In genomic region chr1:50750021-50750619, GRCh38 we compare ENCODE assay signal across 8 cellular contexts.
A peak's percentile ranks its signal among the peaks of the same experiment; 100 is the strongest.
DNase-seq lines count a peak whose midpoint lies in the region; ATAC-seq and TF ChIP-seq lines count a peak whose summit lies in the region.

No MANE protein-coding gene starts in this region.

- ATAC-seq in left ventricle myocardium superior = no peak
- no peak for ATAC-seq in upper lobe of right lung
- no peak for ATAC-seq in stimulated activated effector memory CD8-positive, alpha-beta T cell treated with anti-CD3 and anti-CD28 coated beads, Interleukin-12 subunit alpha, Interleukin-12 subunit beta, amount 100 ng/mL, for 72 hours
- no peak for ATAC-seq in activated CD4-positive, alpha-beta T cell treated with anti-CD3 and anti-CD28 coated beads for 36 hours

- H3K36me3 Mint-ChIP-seq in stimulated activated effector memory CD8-positive, alpha-beta T cell treated with anti-CD3 and anti-CD28 coated beads, Interleukin-12 subunit alpha, Interleukin-12 subunit beta, amount 100 ng/mL, for 72 hours = peaks cover 9% of the 10 kb centered on the region
- peaks cover 25% of the 10 kb centered on the region for H3K36me3 Mint-ChIP-seq in activated CD4-positive, alpha-beta T cell treated with anti-CD3 and anti-CD28 coated beads for 36 hours (ENCODE audit: low read depth)

- peak; percentile 50 for TF ChIP-seq CTCF in left ventricle myocardium inferior (IDR thresholded peaks at IDR 0.05; ENCODE audit: borderline replicate concordance)
- TF ChIP-seq CTCF in Peyer's patch (IDR thresholded peaks at IDR 0.05) = peak in 4 of 6 experiments; percentile 13 to 34 (median 29)
- peak; percentile 63 for TF ChIP-seq CTCF in fibroblast of the aortic adventitia (IDR thresholded peaks at IDR 0.05; ENCODE audit: insufficient read depth, low read length)
- TF ChIP-seq CTCF in upper lobe of right lung (IDR thresholded peaks at IDR 0.05) = peak; percentile 43

- H3K9me3 ChIP-seq in left ventricle myocardium inferior (replicated peaks) = no peaks in the 10 kb centered on the region
- H3K9me3 ChIP-seq in Peyer's patch = no peaks in the 10 kb centered on the region
- no peaks in the 10 kb centered on the region for H3K9me3 ChIP-seq in upper lobe of right lung

- no peaks in the 10 kb centered on the region for H3K27me3 ChIP-seq in left ventricle myocardium inferior (ENCODE audit: low read depth)
- H3K27me3 ChIP-seq in Peyer's patch = no peaks in the 10 kb centered on the region
- H3K27me3 ChIP-seq in upper lobe of right lung = no peaks in the 10 kb centered on the region

- no peak overlapping the region for H3K27ac Mint-ChIP-seq in stimulated activated effector memory CD8-positive, alpha-beta T cell treated with anti-CD3 and anti-CD28 coated beads, Interleukin-12 subunit alpha, Interleukin-12 subunit beta, amount 100 ng/mL, for 72 hours
- no peak overlapping the region for H3K27ac Mint-ChIP-seq in activated CD4-positive, alpha-beta T cell treated with anti-CD3 and anti-CD28 coated beads for 36 hours

- intact Hi-C loops in left ventricle myocardium inferior (cut with micrococcal nuclease) (no loop called here), left ventricle myocardium superior (cut with micrococcal nuclease) (no loop called here), upper lobe of right lung (cut with DNase I) (no loop called here)
- intact Hi-C loops in activated CD4-positive, alpha-beta T cell treated with anti-CD3 and anti-CD28 coated beads for 36 hours (cut with DNase I, micrococcal nuclease) = no loop called here

- H3K27ac ChIP-seq in left ventricle myocardium inferior (replicated peaks) (no peak overlapping the region), Peyer's patch (no peak overlapping the region), upper lobe of right lung (no peak overlapping the region)

- peaks cover under 1% of the 10 kb centered on the region for H3K36me3 ChIP-seq in left ventricle myocardium inferior
- H3K36me3 ChIP-seq in Peyer's patch = no peaks in the 10 kb centered on the region
- no peaks in the 10 kb centered on the region for H3K36me3 ChIP-seq in upper lobe of right lung

- H3K4me1 Mint-ChIP-seq in stimulated activated effector memory CD8-positive, alpha-beta T cell treated with anti-CD3 and anti-CD28 coated beads, Interleukin-12 subunit alpha, Interleukin-12 subunit beta, amount 100 ng/mL, for 72 hours = no peaks in the 10 kb centered on the region
- H3K4me1 Mint-ChIP-seq in activated CD4-positive, alpha-beta T cell treated with anti-CD3 and anti-CD28 coated beads for 36 hours = no peaks in the 10 kb centered on the region

- TF ChIP-seq POLR2A in Peyer's patch (IDR thresholded peaks at IDR 0.05) = no peak

- POLR2A ChIA-PET in activated CD4-positive, alpha-beta T cell treated with anti-CD3 and anti-CD28 coated beads for 36 hours (lab: Charles Lee) = no interaction called here

- H3K9me3 Mint-ChIP-seq in stimulated activated effector memory CD8-positive, alpha-beta T cell treated with anti-CD3 and anti-CD28 coated beads, Interleukin-12 subunit alpha, Interleukin-12 subunit beta, amount 100 ng/mL, for 72 hours = no peaks in the 10 kb centered on the region
- no peaks in the 10 kb centered on the region for H3K9me3 Mint-ChIP-seq in activated CD4-positive, alpha-beta T cell treated with anti-CD3 and anti-CD28 coated beads for 36 hours (ENCODE audit: low read depth)

- H3K27me3 Mint-ChIP-seq in activated CD4-positive, alpha-beta T cell treated with anti-CD3 and anti-CD28 coated beads for 36 hours = no peaks in the 10 kb centered on the region

- H3K4me1 ChIP-seq in left ventricle myocardium inferior = no peaks in the 10 kb centered on the region
- no peaks in the 10 kb centered on the region for H3K4me1 ChIP-seq in Peyer's patch
- no peaks in the 10 kb centered on the region for H3K4me1 ChIP-seq in upper lobe of right lung

- no peak overlapping the region for H3K4me3 ChIP-seq in left ventricle myocardium inferior
- H3K4me3 ChIP-seq in Peyer's patch = no peak overlapping the region
- no peak overlapping the region for H3K4me3 ChIP-seq in fibroblast of the aortic adventitia (ENCODE audit: low read depth, low read length)
- no peak overlapping the region for H3K4me3 ChIP-seq in upper lobe of right lung

- no peak overlapping the region for H3K4me3 Mint-ChIP-seq in stimulated activated effector memory CD8-positive, alpha-beta T cell treated with anti-CD3 and anti-CD28 coated beads, Interleukin-12 subunit alpha, Interleukin-12 subunit beta, amount 100 ng/mL, for 72 hours
- H3K4me3 Mint-ChIP-seq in activated CD4-positive, alpha-beta T cell treated with anti-CD3 and anti-CD28 coated beads for 36 hours = no peak overlapping the region

- CTCF ChIA-PET in activated CD4-positive, alpha-beta T cell treated with anti-CD3 and anti-CD28 coated beads for 36 hours (lab: Charles Lee) = interaction anchor here (0.5 to 0.6 kb wide), 2 partner anchors 119 to 122 kb away, joined by 3 read pairs; no protein-coding TSS in a partner anchor

- DNase-seq in left ventricle myocardium inferior (no peak), left ventricle myocardium superior (no peak), Peyer's patch (no peak), fibroblast of the aortic adventitia (ENCODE audit: low read depth) (peak; percentile 56), upper lobe of right lung (no peak), LoVo (ENCODE audit: low spot score) (no peak)
- DNase-seq in stimulated activated effector memory CD8-positive, alpha-beta T cell treated with anti-CD3 and anti-CD28 coated beads, Interleukin-12 subunit alpha, Interleukin-12 subunit beta, amount 100 ng/mL, for 72 hours (ENCODE audit: low spot score in 2 of 2) = no peak
- no peak for DNase-seq in activated CD4-positive, alpha-beta T cell treated with anti-CD3 and anti-CD28 coated beads for 36 hours
